In the genomic region with DNA sequence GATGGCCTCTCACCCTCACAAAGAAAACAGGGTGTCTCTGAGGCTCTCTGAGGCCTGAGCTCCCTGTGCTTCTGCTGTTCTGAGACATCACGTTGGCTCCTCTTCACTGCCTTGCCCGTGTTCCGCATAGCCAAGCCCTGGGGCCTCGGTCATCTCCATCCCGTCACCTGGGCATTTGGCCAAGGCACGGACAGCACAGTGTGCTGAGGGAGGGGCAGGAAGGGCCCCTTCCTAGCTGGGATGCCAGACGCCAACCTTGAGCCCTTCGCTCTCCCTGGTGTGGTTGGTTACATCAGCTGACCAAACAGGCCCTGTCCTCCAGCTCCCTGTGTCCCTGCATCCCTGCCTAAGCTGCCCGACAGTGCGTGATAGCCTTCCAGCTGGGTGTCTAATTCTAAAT, we compare ENCODE assay signal across 1 cellular context.
TF ChIP-seq lines count a peak whose summit lies in the region.

No MANE protein-coding gene starts in this region.

TF ChIP-seq in endothelial cell of umbilical vein, 7 proteins besides CTCF, POLR2A, EP300 and RAD21:
- TF ChIP-seq FOS (IDR thresholded peaks at IDR 0.05; ENCODE audit: borderline replicate concordance, insufficient read depth, low read length) (no peak), POLR2AphosphoS5 (IDR thresholded peaks at IDR 0.05; ENCODE audit: insufficient read depth, low read depth, low read length) (peak; percentile 71), MYC (IDR thresholded peaks at IDR 0.05; ENCODE audit: low read depth, low read length) (peak; percentile 78), EZH2 (IDR thresholded peaks at IDR 0.05; ENCODE audit: borderline replicate concordance, low read depth, low read length, severe bottlenecking) (no peak), GATA2 (IDR thresholded peaks at IDR 0.05; ENCODE audit: insufficient read depth, insufficient read length, low read depth, low read length) (no peak), JUN (IDR thresholded peaks at IDR 0.05; ENCODE audit: borderline replicate concordance, insufficient read depth, insufficient read length, low read depth) (no peak)
- TF ChIP-seq, protein P1, sequence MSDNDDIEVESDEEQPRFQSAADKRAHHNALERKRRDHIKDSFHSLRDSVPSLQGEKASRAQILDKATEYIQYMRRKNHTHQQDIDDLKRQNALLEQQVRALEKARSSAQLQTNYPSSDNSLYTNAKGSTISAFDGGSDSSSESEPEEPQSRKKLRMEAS (IDR thresholded peaks at IDR 0.05; ENCODE audit: insufficient read depth, insufficient read length): peak; percentile 4
TF ChIP-seq in endothelial cell of umbilical vein: peak in this region for 3.
